In the genomic region with DNA sequence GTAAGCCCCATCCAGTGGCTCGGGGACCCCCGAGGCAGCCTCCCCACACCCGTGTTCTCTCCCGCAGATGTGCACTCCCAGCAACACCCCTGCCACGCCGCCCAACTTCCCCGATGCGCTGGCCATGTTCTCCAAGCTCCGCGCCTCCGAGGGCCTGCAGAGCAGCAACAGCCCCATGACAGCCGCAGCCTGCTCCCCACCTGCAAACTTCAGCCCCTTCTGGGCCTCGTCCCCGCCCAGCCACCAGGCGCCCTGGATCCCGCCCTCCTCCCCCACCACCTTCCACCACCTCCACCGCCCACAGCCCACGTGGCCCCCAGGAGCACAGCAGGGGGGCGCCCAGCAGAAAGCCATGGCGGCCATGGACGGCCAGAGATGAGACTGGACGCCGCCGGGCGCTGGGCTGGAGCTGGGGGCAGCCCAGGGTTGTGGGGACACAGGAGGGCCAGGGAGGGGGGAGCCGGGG, we compare ENCODE assay signal across 10 cellular contexts. TPM values are rescaled to one million over a fixed set of nuclear protein-coding genes. Genes with fewer than 3 reads are reported as not detected.
A peak's percentile ranks its signal among the peaks of the same experiment; 100 is the strongest.
DNase-seq lines count a peak whose midpoint lies in the region; ATAC-seq and TF ChIP-seq lines count a peak whose summit lies in the region.
"Had no signal": no experiment of that assay in that cellular context is flagged by ENCODE, and none has a peak within 500 bp of the region (broad histone marks: within the 10 kb centered on the region; RNA-seq: fewer than 3 reads in every experiment).

No MANE protein-coding gene starts in this region.

- H3K27ac ChIP-seq in cardiac muscle cell (peak overlapping the region; percentile 90), SJCRH30 (peak overlapping the region; percentile 34; the same call in 1 of the 2 replicates), thymus (ENCODE audit: low read depth) (peak overlapping the region; percentile 19)
- peak overlapping the region; percentile 86 for H3K27ac ChIP-seq in effector memory CD4-positive, alpha-beta T cell (ENCODE audit: insufficient read depth, low read length, poor library complexity, severe bottlenecking)

- intact Hi-C loops in left ventricle myocardium superior (cut with micrococcal nuclease): no loop called here

- H3K27me3 ChIP-seq in cardiac muscle cell: no peaks in the 10 kb centered on the region
- no peaks in the 10 kb centered on the region for H3K27me3 ChIP-seq in SJCRH30
- no peaks in the 10 kb centered on the region for H3K27me3 ChIP-seq in effector memory CD4-positive, alpha-beta T cell (replicated peaks; ENCODE audit: control insufficient read depth, insufficient read depth, low read length, poor library complexity, severe bottlenecking)
- H3K27me3 ChIP-seq in thymus (ENCODE audit: control insufficient read depth, insufficient read depth): no peaks in the 10 kb centered on the region

- no peak for ATAC-seq in left ventricle myocardium superior
- no peak for ATAC-seq in HG03565 (IDR thresholded peaks at IDR 0.05; ENCODE audit: unreplicated experiment)
- ATAC-seq: esophagus mucosa had no signal

- H3K9me3 ChIP-seq in cardiac muscle cell (ENCODE audit: low read depth) (no peaks in the 10 kb centered on the region), SJCRH30 (replicated peaks) (no peaks in the 10 kb centered on the region), thymus (ENCODE audit: control insufficient read depth) (no peaks in the 10 kb centered on the region)
- no peaks in the 10 kb centered on the region for H3K9me3 ChIP-seq in effector memory CD4-positive, alpha-beta T cell (ENCODE audit: control insufficient read depth, low read length)

- H3K4me3 ChIP-seq in cardiac muscle cell: no peak overlapping the region
- H3K4me3 ChIP-seq in SJCRH30: no peak overlapping the region
- no peak overlapping the region for H3K4me3 ChIP-seq in effector memory CD4-positive, alpha-beta T cell (ENCODE audit: insufficient read depth, low read depth, low read length, poor library complexity, severe bottlenecking)
- no peak overlapping the region for H3K4me3 ChIP-seq in thymus (ENCODE audit: low read length)

- DNase-seq in cardiac muscle cell (ENCODE audit: low read depth in 1 of 2, low spot score in 1 of 2) (no peak), left ventricle myocardium superior (no peak), SJCRH30 (no peak), SHP77 treated with DMSO at 0.1 percent for 48 hours (lab: John Stamatoyannopoulos, UW) (no peak), foreskin melanocyte (no peak)
- no peak for DNase-seq in effector memory CD4-positive, alpha-beta T cell
- DNase-seq: NCI-H345 had no signal

- H3K36me3 ChIP-seq in cardiac muscle cell: peaks cover 2% of the 10 kb centered on the region
- peaks cover 36% of the 10 kb centered on the region for H3K36me3 ChIP-seq in SJCRH30
- peaks cover 16% of the 10 kb centered on the region for H3K36me3 ChIP-seq in effector memory CD4-positive, alpha-beta T cell (ENCODE audit: control insufficient read depth, insufficient read depth, low read length)
- H3K36me3 ChIP-seq in thymus (ENCODE audit: control insufficient read depth, insufficient read depth): peaks cover 26% of the 10 kb centered on the region

- TF ChIP-seq CTCF in cardiac muscle cell (IDR thresholded peaks at IDR 0.05; ENCODE audit: low read depth, low read length): no peak

- 82% methylated on average over 26 of the region's 26 CpGs for WGBS in thymus

- H3K4me1 ChIP-seq in cardiac muscle cell (ENCODE audit: low read depth) (peaks cover 54% of the 10 kb centered on the region), SJCRH30 (peaks cover 56% of the 10 kb centered on the region), thymus (ENCODE audit: control insufficient read depth, insufficient read depth, low read length) (peaks cover 46% of the 10 kb centered on the region)
- H3K4me1 ChIP-seq in effector memory CD4-positive, alpha-beta T cell (ENCODE audit: control insufficient read depth, insufficient read depth, low read length, poor library complexity, severe bottlenecking): peaks cover 75% of the 10 kb centered on the region

RNA-seq across cellular contexts. Expression of a gene that starts 5.0 kb away (rescaled TPM):
- total RNA-seq in cardiac muscle cell: 13.5 and 23.2 TPM in 2 replicates
- 13.2 and 19.6 TPM in 2 replicates for polyA plus RNA-seq in cardiac muscle cell
- 35.4 TPM for total RNA-seq in left ventricle myocardium superior
- 40.7 and 41.9 TPM in 2 replicates for total RNA-seq in SJCRH30 (2014; rRNA removed; shearing (Covaris generic))
- 48.1 TPM for polyA plus RNA-seq in thymus

RNA-seq across cellular contexts. Expression of a gene that starts 29.9 kb away (rescaled TPM):
- total RNA-seq in cardiac muscle cell (11.4 and 15.0 TPM in 2 replicates), left ventricle myocardium superior (18.0 TPM)
- polyA plus RNA-seq in cardiac muscle cell (11.0 and 15.2 TPM in 2 replicates), thymus (1.6 TPM)
- 3.3 and 3.5 TPM in 2 replicates for total RNA-seq in SJCRH30 (2014; rRNA removed; shearing (Covaris generic))

RNA-seq across cellular contexts. Expression of a gene that starts 37.9 kb away (rescaled TPM):
- total RNA-seq in cardiac muscle cell (6.4 and 6.8 TPM in 2 replicates), left ventricle myocardium superior (2.7 TPM)
- polyA plus RNA-seq in cardiac muscle cell (2.2 and 5.0 TPM in 2 replicates), thymus (7.3 TPM)
- total RNA-seq in SJCRH30 (2014; rRNA removed; shearing (Covaris generic)): 2.7 and 3.5 TPM in 2 replicates

Comparison
In these comparisons a context has a peak if more than half of its experiments do, and no peak if none do; other contexts are left out.
1. H3K27ac ChIP-seq: peak in every context shown above with its lines; median percentile 90 in cardiac muscle cell; 86 in effector memory CD4-positive, alpha-beta T cell; 34 in SJCRH30; 19 in thymus.